ENCODE assay signal across 8 cellular contexts in genomic region chr6:38773338-38773737, GRCh38. TPM values are rescaled to one million over a fixed set of nuclear protein-coding genes. Genes with fewer than 3 reads are reported as not detected.
DNase-seq lines count a peak whose midpoint lies in the region; ATAC-seq, FAIRE-seq and TF ChIP-seq lines count a peak whose summit lies in the region.
"Had no signal": no experiment of that assay in that cellular context is flagged by ENCODE, and none has a peak within 500 bp of the region (broad histone marks: within the 10 kb centered on the region; RNA-seq: fewer than 3 reads in every experiment).

No MANE protein-coding gene starts in this region.

- peak; percentile 9; the same call in 2 of the 3 replicates for ATAC-seq in GM12878
- no peak for ATAC-seq in GM18517 (IDR thresholded peaks at IDR 0.05; ENCODE audit: unreplicated experiment)

- CTCF ChIA-PET in GM12878 (lab: Yijun Ruan, JAX) = interaction anchor here (0.6 to 2.3 kb wide), 13 partner anchors 11 to 903 kb away, joined by 3 to 13 read pairs (median 4); no protein-coding TSS in a partner anchor

- H3K27ac ChIP-seq in GM12878 (ENCODE audit: control insufficient read depth, insufficient read depth) = no peak overlapping the region

- no peak overlapping the region for H2AFZ ChIP-seq in GM12878 (ENCODE audit: control insufficient read depth, low read depth, low read length)

- RAD21 ChIA-PET in GM12878 (lab: Charles Lee; ENCODE audit: unreplicated experiment) = interaction anchor here (0.9 to 1.6 kb wide), 3 partner anchors 85 to 102 kb away, joined by 3 to 5 read pairs (median 4); no protein-coding TSS in a partner anchor

- intact Hi-C loops in GM12878 (cut with micrococcal nuclease; ENCODE audit: unreplicated experiment) = no loop called here

- SMC1A ChIA-PET in GM12878 (lab: Charles Lee; ENCODE audit: uncharacterized antibody, unreplicated experiment) = interaction anchor here (0.6 to 1.3 kb wide), 6 partner anchors 10 to 100 kb away, joined by 3 to 5 read pairs (median 4); no protein-coding TSS in a partner anchor

- H3K36me3 Mint-ChIP-seq in IgD-negative memory B cell (peaks cover 6% of the 10 kb centered on the region), nephron progenitor cell (ENCODE audit: low read depth) (no peaks in the 10 kb centered on the region)

- H3K4me3 Mint-ChIP-seq in IgD-negative memory B cell = peak overlapping the region; percentile 22 to 90 (median 70)
- no peak overlapping the region for H3K4me3 Mint-ChIP-seq in nephron progenitor cell

- no peaks in the 10 kb centered on the region; the same call in 2 of the 3 replicates for H3K9me3 ChIP-seq in GM12878 (replicated peaks; ENCODE audit: control insufficient read depth, insufficient read depth, low read length)

- WGBS in GM12878 (ENCODE audit: insufficient coverage, insufficient replicate concordance, low lambda C conversion rate, missing lambda C conversion rate) = 25% methylated on average over 3 of the region's 3 CpGs

- DNase-seq in ELR (ENCODE audit: low read depth) (peak; percentile 29), GM12878 (ENCODE audit: low read depth, low spot score) (no peak), nephron progenitor cell (peak; percentile 13), globus pallidus (ENCODE audit: low spot score) (no peak), ureter (ENCODE audit: low spot score) (no peak)

- H3K4me1 Mint-ChIP-seq in IgD-negative memory B cell = peaks cover 32 to 33% (median 32%) of the 10 kb centered on the region in 3 donors
- no peaks in the 10 kb centered on the region for H3K4me1 Mint-ChIP-seq in nephron progenitor cell

- no peak for FAIRE-seq in GM12878 (lab: Jason Lieb, UNC)
- FAIRE-seq: islet of Langerhans had no signal

- no peaks in the 10 kb centered on the region for H3K27me3 Mint-ChIP-seq in IgD-negative memory B cell
- no peaks in the 10 kb centered on the region for H3K27me3 Mint-ChIP-seq in nephron progenitor cell (ENCODE audit: low read depth, poor library complexity)

- in situ Hi-C loops in GM12878 (cut with MboI) = no loop called here

- H3K27ac Mint-ChIP-seq in IgD-negative memory B cell (peak overlapping the region in 1 of 3 donors; percentile 13), nephron progenitor cell (no peak overlapping the region)

- H3K36me3 ChIP-seq in GM12878 (ENCODE audit: control insufficient read depth in 2 of 2, insufficient read depth in 2 of 2, low read length in 1 of 2) = no peaks in the 10 kb centered on the region

- no peak for TF ChIP-seq POLR2A in GM12878 (IDR thresholded peaks at IDR 0.05; ENCODE audit: low read depth, low read length)

- peaks cover 0 to 3% (median 0%) of the 10 kb centered on the region in 3 donors for H3K9me3 Mint-ChIP-seq in IgD-negative memory B cell
- H3K9me3 Mint-ChIP-seq in nephron progenitor cell = no peaks in the 10 kb centered on the region

- H3K79me2 ChIP-seq in GM12878 (ENCODE audit: control insufficient read depth, insufficient read depth, low read length) = no peaks in the 10 kb centered on the region

- no peak for TF ChIP-seq EP300 in GM12878 (IDR thresholded peaks at IDR 0.05; ENCODE audit: borderline replicate concordance in 1 of 2, control insufficient read depth in 1 of 2, low read depth in 2 of 2, low read length in 2 of 2)

- no TSS peak for BruUV-seq in GM12878 (replicated peaks; lab: Mats Ljungman, UMichigan)

- no peaks in the 10 kb centered on the region for H3K27me3 ChIP-seq in GM12878 (replicated peaks in 1 of 2; ENCODE audit: control insufficient read depth in 2 of 2, insufficient read depth in 2 of 2, low read length in 1 of 2)

- no peak overlapping the region for H3K9ac ChIP-seq in GM12878 (ENCODE audit: control insufficient read depth, insufficient read depth, low read length)

- peak; percentile 26 to 59 (median 58); a peak in 5 of 6 replicates for TF ChIP-seq CTCF in GM12878 (IDR thresholded peaks at IDR 0.05 in 2 of 3, conservative IDR thresholded peaks at IDR 0.05 in 1 of 3; ENCODE audit: control insufficient read depth in 2 of 3, extremely low read depth in 1 of 3, insufficient read depth in 1 of 3, low read depth in 3 of 3, low read length in 3 of 3)
- no peak for TF ChIP-seq CTCF in nephron progenitor cell (IDR thresholded peaks at IDR 0.05)

- no peaks in the 10 kb centered on the region for H4K20me1 ChIP-seq in GM12878 (ENCODE audit: control insufficient read depth, insufficient read depth)

- H3K4me2 ChIP-seq in GM12878 (ENCODE audit: control insufficient read depth, insufficient read depth) = no peak overlapping the region

- peaks cover 32% of the 10 kb centered on the region for H3K4me1 ChIP-seq in GM12878 (ENCODE audit: control insufficient read depth, insufficient read depth, low read length)

- POLR2A ChIA-PET in GM12878 (lab: Charles Lee) = interaction anchor here (0.5 to 1.2 kb wide), 3 partner anchors 11 to 1355 kb away, joined by 3 to 5 read pairs (median 3); no protein-coding TSS in a partner anchor

- H3K4me3 ChIP-seq in GM12878 = no peak overlapping the region

- TF ChIP-seq RAD21 in GM12878 (IDR thresholded peaks at IDR 0.05; ENCODE audit: insufficient read depth, low read depth, low read length) = peak; percentile 35; the same call in 1 of the 2 replicates

TF ChIP-seq in GM12878, 131 proteins besides CTCF, POLR2A, EP300 and RAD21:
- TF ChIP-seq CBFB (IDR thresholded peaks at IDR 0.05; ENCODE audit: low read depth) (no peak), SMC3 (IDR thresholded peaks at IDR 0.05; ENCODE audit: borderline replicate concordance, low read length) (peak; percentile 4; the same call in 1 of the 2 replicates)

RNA-seq across cellular contexts. Expression of gene DNAH8, which starts 58.2 kb away (rescaled TPM):
- polyA plus RNA-seq in IgD-negative memory B cell (0.94 TPM), GM12878 (2011; rRNA removed) (not detected in 2 replicates), GM12878 (2014; fragmentation: Illumina TruSeq; extraction: Trizol) (0.10 and 0.14 TPM in 2 replicates), GM12878 (2014; fragmentation: Nextera tagmentation; extraction: Ambion mirVana) (under 1 TPM; 0.02 to 0.04 TPM), GM12878 (2014; rRNA removed) (0.05 TPM in 2 replicates), GM12878 (2016; fragmentation: Nextera tagmentation; extraction: Ambion mirVana) (not detected)
- total RNA-seq in GM12878 (2013; cell fraction: nucleolus; rRNA removed) = 0.02 and 0.10 TPM in 2 replicates
- total RNA-seq in GM12878 (2014; rRNA removed) (0.11 and 0.34 TPM in 2 replicates), GM12878 (2014; rRNA removed; fragmentation: Illumina TruSeq; extraction: Trizol) (0.18 and 0.31 TPM in 2 replicates), GM12878 (2021) (0.11 and 0.21 TPM in 2 replicates), ureter (0.13 TPM)
- 0.08 TPM for polyA plus RNA-seq in GM12878 (2011; ENCODE audit: low read depth)
- not detected in 2 replicates for polyA plus RNA-seq in GM12878 (2011; cell fraction: cytosol; rRNA removed)
- polyA plus RNA-seq in GM12878 (2011; cell fraction: nucleus; rRNA removed) = not detected in 2 replicates
- polyA plus RNA-seq in GM12878 (2012) = 0.14 and 0.65 TPM in 2 replicates
- not detected in 2 replicates for polyA minus RNA-seq in GM12878 (2011; rRNA and poly(A)+ RNA removed)
- not detected in 2 replicates for polyA minus RNA-seq in GM12878 (2011; cell fraction: cytosol; rRNA and poly(A)+ RNA removed)
- not detected in 2 replicates for polyA minus RNA-seq in GM12878 (2011; cell fraction: nucleus; rRNA and poly(A)+ RNA removed)

Comparison
In these comparisons a context has a peak if more than half of its experiments do, and no peak if none do; other contexts are left out.
1. DNase-seq: peak in ELR (single experiment) and nephron progenitor cell (single experiment); none in GM12878 (single experiment), globus pallidus (single experiment) and ureter (single experiment).